ENCODE assay signal across 8 cellular contexts in the genomic region with DNA sequence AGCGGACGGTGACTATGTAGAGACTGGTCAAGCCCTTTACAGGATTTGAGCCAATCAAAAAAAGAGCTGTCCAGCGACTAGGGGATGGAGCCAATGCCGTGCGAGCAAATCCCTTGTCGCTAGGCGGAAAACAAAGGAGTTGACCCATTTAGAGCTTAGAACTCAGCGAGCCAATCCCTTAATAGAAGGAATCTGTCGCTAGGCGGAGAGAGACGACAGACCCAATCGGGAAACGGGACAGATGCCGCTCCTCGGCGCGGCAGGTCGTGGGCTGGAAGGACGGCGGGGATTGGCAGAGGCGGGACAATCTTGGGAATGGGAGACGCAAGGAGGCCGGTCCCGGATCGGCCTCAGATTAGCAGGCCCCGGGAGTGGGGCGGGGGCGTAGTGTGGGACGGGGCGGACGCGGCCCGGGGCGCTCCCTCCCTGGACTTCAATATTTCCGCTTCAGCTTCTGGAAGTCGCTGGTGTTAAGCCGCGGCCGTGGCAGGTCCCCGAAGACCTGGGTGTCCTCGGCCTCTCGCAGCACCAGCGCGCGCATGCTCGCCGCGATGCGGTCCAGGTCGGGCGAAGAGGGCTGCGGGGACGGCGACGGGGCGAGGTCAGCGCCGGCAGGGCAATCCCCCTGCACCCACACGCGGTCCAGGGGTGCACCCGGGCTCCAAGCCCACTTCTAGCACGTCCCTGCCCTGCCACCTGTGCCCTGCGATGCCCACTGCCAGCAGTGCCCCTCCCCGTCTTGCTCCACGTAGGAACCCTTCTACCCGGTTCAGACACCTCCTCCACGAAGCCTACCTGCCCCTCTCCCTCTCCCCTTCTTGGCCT. TPM values are rescaled to one million over a fixed set of nuclear protein-coding genes. Genes with fewer than 3 reads are reported as not detected.
DNase-seq lines count a peak whose midpoint lies in the region; ATAC-seq and TF ChIP-seq lines count a peak whose summit lies in the region.

No MANE protein-coding gene starts in this region.

- H3K4me3 ChIP-seq in H7 (ENCODE audit: insufficient read depth, low read depth, low read length) (peak overlapping the region; percentile 67), fibroblast of the aortic adventitia (ENCODE audit: low read depth, low read length) (peak overlapping the region; percentile 66)

- H3K36me3 Mint-ChIP-seq in natural killer cell treated with Interleukin-12 subunit alpha and Interleukin-12 subunit beta and Interleukin-15 and Interleukin-18, amount 100 ng/mL, for 72 hours: no peaks in the 10 kb centered on the region

- TF ChIP-seq POLR2A in Raji (IDR thresholded peaks at IDR 0.05; ENCODE audit: insufficient read depth, low read depth, low read length): peak; percentile 66; the same call in 1 of the 2 replicates

- peak; percentile 2 for TF ChIP-seq CTCF in fibroblast of the aortic adventitia (IDR thresholded peaks at IDR 0.05; ENCODE audit: insufficient read depth, low read length)

- no peaks in the 10 kb centered on the region for H3K27me3 Mint-ChIP-seq in natural killer cell treated with Interleukin-12 subunit alpha and Interleukin-12 subunit beta and Interleukin-15 and Interleukin-18, amount 100 ng/mL, for 72 hours

- peaks cover 2% of the 10 kb centered on the region; the same call in 1 of the 2 replicates for H3K36me3 ChIP-seq in H7 (replicated peaks; ENCODE audit: control insufficient read depth, insufficient read depth, low read length)

- no peak overlapping the region for H3K4me3 Mint-ChIP-seq in natural killer cell treated with Interleukin-12 subunit alpha and Interleukin-12 subunit beta and Interleukin-15 and Interleukin-18, amount 100 ng/mL, for 72 hours

- no peak overlapping the region for H3K27ac Mint-ChIP-seq in natural killer cell treated with Interleukin-12 subunit alpha and Interleukin-12 subunit beta and Interleukin-15 and Interleukin-18, amount 100 ng/mL, for 72 hours

- H3K9me3 Mint-ChIP-seq in natural killer cell treated with Interleukin-12 subunit alpha and Interleukin-12 subunit beta and Interleukin-15 and Interleukin-18, amount 100 ng/mL, for 72 hours: no peaks in the 10 kb centered on the region

- peak; percentile 100 for DNase-seq in ELR (ENCODE audit: low read depth)
- peak; percentile 97 for DNase-seq in H7
- peak; percentile 100 for DNase-seq in M059J (ENCODE audit: low read depth)
- DNase-seq in activated effector memory CD4-positive, alpha-beta T cell treated with anti-CD3 and anti-CD28 coated beads, Interleukin-2, amount 50 U/mL, for 16 hours: peak; percentile 96
- peak; percentile 100 for DNase-seq in fibroblast of the aortic adventitia (ENCODE audit: low read depth)
- peak; percentile 96 for DNase-seq in natural killer cell treated with Interleukin-12 subunit alpha and Interleukin-12 subunit beta and Interleukin-15 and Interleukin-18, amount 100 ng/mL, for 72 hours (ENCODE audit: low spot score)
- peak; percentile 88 for DNase-seq in stimulated activated naive CD4-positive, alpha-beta T cell treated with Interleukin-2 at 50 U/mL for 16 hours (lab: John Stamatoyannopoulos, UW)

- peaks cover 34 to 39% of the 10 kb centered on the region in 2 donors for H3K4me1 Mint-ChIP-seq in natural killer cell treated with Interleukin-12 subunit alpha and Interleukin-12 subunit beta and Interleukin-15 and Interleukin-18, amount 100 ng/mL, for 72 hours (ENCODE audit: low read depth in 2 of 2)

- no peaks in the 10 kb centered on the region for H3K27me3 ChIP-seq in H7 (ENCODE audit: control insufficient read depth, insufficient read depth, low read length)

- ATAC-seq in natural killer cell treated with Interleukin-12 subunit alpha and Interleukin-12 subunit beta and Interleukin-15 and Interleukin-18, amount 100 ng/mL, for 72 hours: peak; percentile 88 to 90

RNA-seq across cellular contexts. Expression of gene PNKP, which starts 2.3 kb away (rescaled TPM):
- 76.2 and 94.7 TPM in 2 replicates for total RNA-seq in H7 (2014; rRNA removed; shearing (Covaris generic))
- total RNA-seq in M059J (2014; rRNA removed; shearing (Covaris generic)): 19.1 and 23.9 TPM in 2 replicates
- 42.3 and 58.3 TPM in 2 replicates for total RNA-seq in fibroblast of the aortic adventitia (ENCODE audit: low replicate concordance)
- 100 to 1,000 TPM; 146 to 205 TPM for total RNA-seq in natural killer cell treated with Interleukin-12 subunit alpha and Interleukin-12 subunit beta and Interleukin-15 and Interleukin-18, amount 100 ng/mL, for 72 hours

RNA-seq across cellular contexts. Expression of gene AKT1S1, which starts 7.5 kb away (rescaled TPM):
- 7.2 and 12.9 TPM in 2 replicates for total RNA-seq in H7 (2014; rRNA removed; shearing (Covaris generic))
- total RNA-seq in M059J (2014; rRNA removed; shearing (Covaris generic)): 13.6 and 14.8 TPM in 2 replicates
- 14.4 and 20.6 TPM in 2 replicates for total RNA-seq in fibroblast of the aortic adventitia (ENCODE audit: low replicate concordance)
- total RNA-seq in natural killer cell treated with Interleukin-12 subunit alpha and Interleukin-12 subunit beta and Interleukin-15 and Interleukin-18, amount 100 ng/mL, for 72 hours: 10 to 100 TPM; 16.8 to 32.1 TPM

RNA-seq across cellular contexts. Expression of gene TBC1D17, which starts 7.8 kb away (rescaled TPM):
- 10.2 and 12.6 TPM in 2 replicates for total RNA-seq in H7 (2014; rRNA removed; shearing (Covaris generic))
- 8.3 and 12.2 TPM in 2 replicates for total RNA-seq in M059J (2014; rRNA removed; shearing (Covaris generic))
- 16.3 and 17.1 TPM in 2 replicates for total RNA-seq in fibroblast of the aortic adventitia (ENCODE audit: low replicate concordance)
- 10 to 100 TPM; 26.0 to 34.0 TPM for total RNA-seq in natural killer cell treated with Interleukin-12 subunit alpha and Interleukin-12 subunit beta and Interleukin-15 and Interleukin-18, amount 100 ng/mL, for 72 hours

RNA-seq across cellular contexts. Expression of gene PTOV1, which starts 18.7 kb away (rescaled TPM):
- total RNA-seq in H7 (2014; rRNA removed; shearing (Covaris generic)): 205 and 219 TPM in 2 replicates
- 94.0 and 107 TPM in 2 replicates for total RNA-seq in M059J (2014; rRNA removed; shearing (Covaris generic))
- 46.2 and 51.2 TPM in 2 replicates for total RNA-seq in fibroblast of the aortic adventitia (ENCODE audit: low replicate concordance)
- total RNA-seq in natural killer cell treated with Interleukin-12 subunit alpha and Interleukin-12 subunit beta and Interleukin-15 and Interleukin-18, amount 100 ng/mL, for 72 hours: 10 to 100 TPM; 64.6 to 78.0 TPM

RNA-seq across cellular contexts. Expression of gene IL4I1, which starts 27.0 kb away (rescaled TPM):
- total RNA-seq in H7 (2014; rRNA removed; shearing (Covaris generic)): 0.59 and 0.73 TPM in 2 replicates
- total RNA-seq in M059J (2014; rRNA removed; shearing (Covaris generic)): 5.9 and 12.5 TPM in 2 replicates
- total RNA-seq in fibroblast of the aortic adventitia (ENCODE audit: low replicate concordance): 1.1 TPM in 1 of 2 replicates, not detected in the other
- 10 to 100 TPM in 1 of 2 donors, 1 to 10 TPM in 1; 2.4 to 15.1 TPM for total RNA-seq in natural killer cell treated with Interleukin-12 subunit alpha and Interleukin-12 subunit beta and Interleukin-15 and Interleukin-18, amount 100 ng/mL, for 72 hours

Comparison
In these comparisons a context has a peak if more than half of its experiments do, and no peak if none do; other contexts are left out.
1. Peak in every context shown above with its lines: DNase-seq, ATAC-seq and H3K4me3 ChIP-seq.